26 cellular contexts compared by ENCODE assay signal in genomic region chr17:9843152-9844010, GRCh38. TPM values are rescaled to one million over a fixed set of nuclear protein-coding genes. Genes with fewer than 3 reads are reported as not detected.
DNase-seq lines count a peak whose midpoint lies in the region; ATAC-seq and TF ChIP-seq lines count a peak whose summit lies in the region.
"Had no signal": no experiment of that assay in that cellular context is flagged by ENCODE, and none has a peak within 500 bp of the region (broad histone marks: within the 10 kb centered on the region; RNA-seq: fewer than 3 reads in every experiment).

No MANE protein-coding gene starts in this region.

- no peak for TF ChIP-seq CTCF in sigmoid colon (IDR thresholded peaks at IDR 0.05)

- intact Hi-C loops in left ventricle myocardium superior (cut with micrococcal nuclease), result no loop called here
- intact Hi-C loops in sigmoid colon (cut with DNase I), result no loop called here

- H3K36me3 ChIP-seq in adipocyte (ENCODE audit: control insufficient read depth, insufficient read depth, low read length, severe bottlenecking) (no peaks in the 10 kb centered on the region), sigmoid colon (no peaks in the 10 kb centered on the region)
- H3K36me3 ChIP-seq: heart right ventricle, SJCRH30 had no signal

- TF ChIP-seq POLR2A in sigmoid colon (IDR thresholded peaks at IDR 0.05), result no peak

- H3K9me3 ChIP-seq in adipocyte (ENCODE audit: control insufficient read depth, low read length), result no peaks in the 10 kb centered on the region
- H3K9me3 ChIP-seq in sigmoid colon, result no peaks in the 10 kb centered on the region
- H3K9me3 ChIP-seq: heart right ventricle, SJCRH30, testis had no signal

- no peak for TF ChIP-seq EP300 in sigmoid colon (IDR thresholded peaks at IDR 0.05)

- WGBS in sigmoid colon, 2 donors, result 74 to 82% methylated on average over 14 of the region's 14 CpGs

- no peak overlapping the region for H3K4me3 ChIP-seq in adipocyte (ENCODE audit: low read length)
- H3K4me3 ChIP-seq in sigmoid colon, result no peak overlapping the region
- H3K4me3 ChIP-seq: heart right ventricle, SJCRH30, testis had no signal

- H3K27me3 ChIP-seq in adipocyte (replicated peaks; ENCODE audit: control insufficient read depth, insufficient read depth, low read length) (peaks cover 2% of the 10 kb centered on the region), sigmoid colon (no peaks in the 10 kb centered on the region)
- H3K27me3 ChIP-seq: SJCRH30, testis had no signal

- ATAC-seq in left ventricle myocardium superior (peak; percentile 17), GM18861 (IDR thresholded peaks at IDR 0.05; ENCODE audit: unreplicated experiment) (no peak)
- ATAC-seq: WTC11 had no signal

- peak overlapping the region; percentile 86 to 92 (median 88) for H3K27ac ChIP-seq in sigmoid colon
- H3K27ac ChIP-seq: SJCRH30 had no signal

- H3K4me1 ChIP-seq in adipocyte (ENCODE audit: control insufficient read depth, insufficient read depth, low read length) (peaks cover 37% of the 10 kb centered on the region), sigmoid colon (peaks cover 0 to 42% (median 33%) of the 10 kb centered on the region in 4 donors)
- H3K4me1 ChIP-seq: SJCRH30 had no signal

- DNase-seq in EH (ENCODE audit: low read depth) (peak; percentile 15), adipocyte (ENCODE audit: low read depth) (no peak), left ventricle myocardium superior (no peak), sigmoid colon (no peak), SW 1271 (lab: John Stamatoyannopoulos, UW) (no peak), CD1c-positive myeloid dendritic cell (ENCODE audit: extremely low spot score) (no peak)
- no peak for DNase-seq in activated effector memory CD4-positive, alpha-beta T cell treated with anti-CD3 and anti-CD28 coated beads, Interleukin-2, amount 50 U/mL, for 16 hours
- DNase-seq: activated CD4-positive, alpha-beta memory T cell treated with anti-CD3 and anti-CD28 coated beads, Interleukin-2, amount 10 ng/mL, durations not matched to agents 7 days and 5 days; activated T-cell treated with anti-CD3 and anti-CD28 coated beads for 4 hours; cerebellar nuclear complex; DMS 273 treated with DMSO at 0.1 percent for 48 hours; effector memory CD4-positive, alpha-beta T cell; GF-D8; MM.1S; SJCRH30; stimulated activated CD4-positive, alpha-beta T cell treated with anti-CD3 and anti-CD28 coated beads, Interleukin-15, amount 100 ng/mL, for 24 hours; T-helper 2 cell; testis had no signal

- peak overlapping the region; percentile 35 for H3K9ac ChIP-seq in adipocyte (ENCODE audit: low read length)

RNA-seq across cellular contexts. Expression of gene GLP2R, which starts 17.7 kb away (rescaled TPM):
- total RNA-seq in left ventricle myocardium superior, result 0.35 TPM
- total RNA-seq in sigmoid colon, result 10 to 100 TPM; 28.5 to 56.2 (median 50.8) TPM
- polyA plus RNA-seq in sigmoid colon, result 10 to 100 TPM in 1 of 3 donors, 1 to 10 TPM in 1, under 1 TPM in 1; 0.89 to 15.0 (median 5.5) TPM
- total RNA-seq: activated CD4-positive, alpha-beta memory T cell treated with anti-CD3 and anti-CD28 coated beads, Interleukin-2, amount 10 ng/mL, durations not matched to agents 7 days and 5 days; fibroblast of lung; SJCRH30; WTC11 had no signal
- polyA plus RNA-seq: CD14-positive monocyte, fibroblast of lung had no signal

RNA-seq across cellular contexts. Expression of gene GSG1L2, which starts 21.5 kb away (rescaled TPM):
- total RNA-seq in left ventricle myocardium superior, result not detected
- total RNA-seq in sigmoid colon, result not detected
- not detected for polyA plus RNA-seq in sigmoid colon
- total RNA-seq: activated CD4-positive, alpha-beta memory T cell treated with anti-CD3 and anti-CD28 coated beads, Interleukin-2, amount 10 ng/mL, durations not matched to agents 7 days and 5 days; fibroblast of lung; heart right ventricle; lower leg skin; renal cortical epithelial cell; SJCRH30; WTC11 had no signal
- polyA plus RNA-seq: AG04450, CD14-positive monocyte, fibroblast of lung, heart right ventricle had no signal

RNA-seq across cellular contexts. Expression of gene DHRS7C, which starts 52.0 kb away (rescaled TPM):
- total RNA-seq in left ventricle myocardium superior (166 TPM), sigmoid colon (not detected)
- polyA plus RNA-seq in sigmoid colon, result under 1 TPM in 1 of 3 donors, not detected in 2; 0.92 TPM
- total RNA-seq: activated CD4-positive, alpha-beta memory T cell treated with anti-CD3 and anti-CD28 coated beads, Interleukin-2, amount 10 ng/mL, durations not matched to agents 7 days and 5 days; fibroblast of lung; lower leg skin; renal cortical epithelial cell; SJCRH30; WTC11 had no signal
- polyA plus RNA-seq: AG04450, CD14-positive monocyte, fibroblast of lung had no signal

Comparison
In these comparisons a context has a peak if more than half of its experiments do, and no peak if none do; other contexts are left out.
1. RNA of gene GLP2R, which starts 17.7 kb away (total RNA-seq): 28.5 to 56.2 TPM in sigmoid colon; 0.35 TPM in left ventricle myocardium superior (single experiment); every median in the first group is over 10 times any median in the second.
2. RNA of gene DHRS7C, which starts 52.0 kb away (total RNA-seq): 166 TPM in left ventricle myocardium superior (single experiment); not detected in sigmoid colon; every median in the first group is over 100 times any median in the second.